10 cellular contexts compared by ENCODE assay signal in genomic region chr4:11469900-11470708, GRCh38. TPM values are rescaled to one million over a fixed set of nuclear protein-coding genes. Genes with fewer than 3 reads are reported as not detected.
DNase-seq lines count a peak whose midpoint lies in the region; ATAC-seq and TF ChIP-seq lines count a peak whose summit lies in the region.
"Had no signal": no experiment of that assay in that cellular context is flagged by ENCODE, and none has a peak within 500 bp of the region (broad histone marks: within the 10 kb centered on the region; RNA-seq: fewer than 3 reads in every experiment).

No MANE protein-coding gene starts in this region.

- H3K4me1 Mint-ChIP-seq in GM23338, result peaks cover 38% of the 10 kb centered on the region
- H3K4me1 Mint-ChIP-seq in naive thymus-derived CD8-positive, alpha-beta T cell, result peaks cover 24 to 52% (median 43%) of the 10 kb centered on the region in 4 donors

- H3K27ac Mint-ChIP-seq in GM23338, result peak overlapping the region; percentile 66
- peak overlapping the region; percentile 75 to 100 (median 98) for H3K27ac Mint-ChIP-seq in naive thymus-derived CD8-positive, alpha-beta T cell

- no peaks in the 10 kb centered on the region for H3K27me3 ChIP-seq in GM23338 (ENCODE audit: insufficient read depth)
- no peaks in the 10 kb centered on the region for H3K27me3 ChIP-seq in MG63

- POLR2A ChIA-PET in naive thymus-derived CD8-positive, alpha-beta T cell (lab: Charles Lee), result interaction anchor here (1.5 to 1.9 kb wide), 2 partner anchors 10 to 1353 kb away, joined by 4 to 5 read pairs; no protein-coding TSS in a partner anchor

- H3F3A ChIP-seq in GM23338 (replicated peaks; ENCODE audit: low read depth), result 0 out of 2 replicates have a peak, but pooled peaks cover 6% of the 10 kb centered on the region

- H3K9me3 ChIP-seq in MG63, result no peaks in the 10 kb centered on the region

- H4K20me1 ChIP-seq in GM23338 (replicated peaks; ENCODE audit: insufficient read depth), result no peaks in the 10 kb centered on the region; the same call in 1 of the 2 replicates

- H3K27ac ChIP-seq in GM23338 (ENCODE audit: low read depth), result peak overlapping the region; percentile 85
- H3K27ac ChIP-seq in caudate nucleus (ENCODE audit: low read depth, low read length), result no peak overlapping the region

- peak overlapping the region; percentile 19; the same call in 1 of the 2 replicates for H2AFZ ChIP-seq in GM23338

- no peaks in the 10 kb centered on the region; the same call in 1 of the 2 replicates for H3K36me3 ChIP-seq in GM23338 (ENCODE audit: insufficient read depth)
- no peaks in the 10 kb centered on the region for H3K36me3 ChIP-seq in MG63

- H3K9me2 ChIP-seq in GM23338 (ENCODE audit: insufficient read depth), result no peaks in the 10 kb centered on the region

- H3K27me3 Mint-ChIP-seq in GM23338 (ENCODE audit: insufficient read depth, low read depth, poor library complexity), result peaks cover 2% of the 10 kb centered on the region
- H3K27me3 Mint-ChIP-seq in naive thymus-derived CD8-positive, alpha-beta T cell, result no peaks in the 10 kb centered on the region

- no peaks in the 10 kb centered on the region for H3K79me2 ChIP-seq in GM23338 (replicated peaks; ENCODE audit: insufficient read depth)

- ATAC-seq in GM23338, result peak; percentile 77
- ATAC-seq in HG03571 (IDR thresholded peaks at IDR 0.05; ENCODE audit: unreplicated experiment), result peak; percentile 56
- no peak for ATAC-seq in naive thymus-derived CD8-positive, alpha-beta T cell

- H3K4me2 ChIP-seq in GM23338, result peak overlapping the region; percentile 46

- H3K36me3 Mint-ChIP-seq in GM23338 (ENCODE audit: low read depth), result no peaks in the 10 kb centered on the region
- peaks cover 0 to 3% (median 0%) of the 10 kb centered on the region in 3 donors for H3K36me3 Mint-ChIP-seq in naive thymus-derived CD8-positive, alpha-beta T cell

- no peak for TF ChIP-seq CTCF in GM23338 (conservative IDR thresholded peaks at IDR 0.05; ENCODE audit: low read depth in 2 of 2)

- H3K4me3 Mint-ChIP-seq in GM23338, result peak overlapping the region; percentile 45; the same call in 2 of the 3 replicates
- peak overlapping the region; percentile 49 to 98 (median 70) for H3K4me3 Mint-ChIP-seq in naive thymus-derived CD8-positive, alpha-beta T cell

- H3K9me3 Mint-ChIP-seq in GM23338, result no peaks in the 10 kb centered on the region
- peaks cover 0 to 17% (median 0%) of the 10 kb centered on the region in 9 donors for H3K9me3 Mint-ChIP-seq in naive thymus-derived CD8-positive, alpha-beta T cell

- peaks cover 31% of the 10 kb centered on the region for H3K4me1 ChIP-seq in GM23338 (ENCODE audit: insufficient read depth)

- DNase-seq in NCI-H2171 treated with DMSO at 0.1 percent for 48 hours (lab: John Stamatoyannopoulos, UW) (peak; percentile 30), NCI-H2171 (lab: John Stamatoyannopoulos, UW) (no peak), GM23338 (ENCODE audit: low spot score) (peak; percentile 22), NAMALWA (ENCODE audit: low spot score) (no peak), MG63 (no peak), caudate nucleus (lab: John Stamatoyannopoulos, UW) (no peak)
- DNase-seq in naive thymus-derived CD8-positive, alpha-beta T cell, result no peak
- DNase-seq: NCI-H526 had no signal

- peak overlapping the region; percentile 31 for H3K4me3 ChIP-seq in GM23338
- no peak overlapping the region for H3K4me3 ChIP-seq in MG63

TF ChIP-seq in GM23338, 12 proteins besides CTCF, POLR2A, EP300 and RAD21:
- TF ChIP-seq POLR2AphosphoS5 (IDR thresholded peaks at IDR 0.05; ENCODE audit: low read depth) (no peak), ZNF462 (CRISPR knock-in tag; IDR thresholded peaks at IDR 0.05) (no peak)
- TF ChIP-seq, protein P1, sequence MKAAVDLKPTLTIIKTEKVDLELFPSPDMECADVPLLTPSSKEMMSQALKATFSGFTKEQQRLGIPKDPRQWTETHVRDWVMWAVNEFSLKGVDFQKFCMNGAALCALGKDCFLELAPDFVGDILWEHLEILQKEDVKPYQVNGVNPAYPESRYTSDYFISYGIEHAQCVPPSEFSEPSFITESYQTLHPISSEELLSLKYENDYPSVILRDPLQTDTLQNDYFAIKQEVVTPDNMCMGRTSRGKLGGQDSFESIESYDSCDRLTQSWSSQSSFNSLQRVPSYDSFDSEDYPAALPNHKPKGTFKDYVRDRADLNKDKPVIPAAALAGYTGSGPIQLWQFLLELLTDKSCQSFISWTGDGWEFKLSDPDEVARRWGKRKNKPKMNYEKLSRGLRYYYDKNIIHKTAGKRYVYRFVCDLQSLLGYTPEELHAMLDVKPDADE (IDR thresholded peaks at IDR 0.05), result no peak

RNA-seq across cellular contexts. Expression of gene HS3ST1, which starts 41.4 kb away (rescaled TPM):
- 0.94 and 1.0 TPM in 2 replicates for total RNA-seq in GM23338 (2014; rRNA removed; shearing (Covaris generic))
- 1.3 and 1.8 TPM in 2 replicates for polyA plus RNA-seq in GM23338 (2016; fragmentation: Nextera tagmentation; extraction: Ambion mirVana)
- total RNA-seq in naive thymus-derived CD8-positive, alpha-beta T cell, result under 1 TPM; 0.60 to 0.86 TPM
- not detected for polyA plus RNA-seq in naive thymus-derived CD8-positive, alpha-beta T cell
- 0.17 and 0.23 TPM in 2 replicates for total RNA-seq in MG63 (2014; rRNA removed; shearing (Covaris generic); ENCODE audit: low replicate concordance)
- total RNA-seq: A172 had no signal

Comparison
In these comparisons a context has a peak if more than half of its experiments do, and no peak if none do; other contexts are left out.
1. DNase-seq: peak in NCI-H2171 treated with DMSO at 0.1 percent for 48 hours (single experiment) and GM23338 (single experiment); none in NCI-H2171 (single experiment), naive thymus-derived CD8-positive, alpha-beta T cell (0 of 10), NAMALWA (single experiment), MG63 (single experiment) and caudate nucleus (0 of 61).
2. ATAC-seq: peak in GM23338 (single experiment) and HG03571 (single experiment); none in naive thymus-derived CD8-positive, alpha-beta T cell (0 of 2).